Comparison of ENCODE assay signal across 1 cellular context in the genomic region with DNA sequence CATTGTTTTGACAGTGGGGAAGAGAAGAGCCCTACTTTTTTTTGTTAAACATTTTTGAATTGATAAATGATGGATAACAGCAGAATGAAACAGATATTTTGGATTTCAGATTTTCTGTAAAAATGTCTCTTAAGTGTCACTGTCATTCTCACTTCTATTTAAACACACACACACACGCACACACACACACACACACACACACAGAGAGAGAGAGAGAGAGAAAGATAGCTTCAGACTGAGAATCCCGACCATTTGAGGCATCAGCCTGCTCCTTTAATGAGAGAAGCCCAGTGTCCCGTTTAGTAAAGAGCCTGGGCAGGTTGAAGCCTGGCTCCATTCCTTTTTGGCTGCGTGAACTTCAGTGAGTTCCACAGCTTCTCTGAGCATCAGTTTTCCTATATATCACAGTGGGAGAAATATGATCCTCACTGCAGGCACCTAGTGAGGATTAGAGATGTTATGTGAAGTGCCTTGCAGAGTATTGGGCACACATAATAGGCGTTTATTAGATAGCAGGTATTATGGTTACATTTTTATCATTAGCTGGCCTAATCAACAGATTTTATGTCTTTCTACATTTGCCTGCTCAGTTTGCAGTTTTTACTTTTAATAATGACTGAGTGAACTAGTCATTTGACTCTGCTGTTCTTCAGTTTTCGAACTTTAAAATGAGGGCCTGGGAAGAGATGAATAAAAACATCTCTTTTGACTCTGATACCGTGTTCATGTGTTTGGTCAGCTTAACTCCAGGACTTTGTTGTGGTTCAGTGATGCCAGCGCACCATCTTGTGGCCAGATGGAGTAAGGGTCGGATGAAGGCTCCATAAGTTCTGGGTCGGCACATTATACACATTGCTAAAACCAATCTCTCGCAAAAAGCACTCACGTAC.
TF ChIP-seq lines count a peak whose summit lies in the region.

No MANE protein-coding gene starts in this region.

TF ChIP-seq in endothelial cell of umbilical vein, 7 proteins besides CTCF, POLR2A, EP300 and RAD21 (continued from another document):
- TF ChIP-seq POLR2AphosphoS5 (IDR thresholded peaks at IDR 0.05; ENCODE audit: insufficient read depth, low read depth, low read length) (no peak), MYC (IDR thresholded peaks at IDR 0.05; ENCODE audit: low read depth, low read length) (no peak), JUN (IDR thresholded peaks at IDR 0.05; ENCODE audit: borderline replicate concordance, insufficient read depth, insufficient read length, low read depth) (no peak)
TF ChIP-seq in endothelial cell of umbilical vein: peak in this region for 0.
